11 cellular contexts compared by ENCODE assay signal in genomic region chr3:127637546-127637945, GRCh38. TPM values are rescaled to one million over a fixed set of nuclear protein-coding genes. Genes with fewer than 3 reads are reported as not detected.
DNase-seq lines count a peak whose midpoint lies in the region; ATAC-seq, FAIRE-seq and TF ChIP-seq lines count a peak whose summit lies in the region.
"Had no signal": no experiment of that assay in that cellular context is flagged by ENCODE, and none has a peak within 500 bp of the region (broad histone marks: within the 10 kb centered on the region; RNA-seq: fewer than 3 reads in every experiment).

No MANE protein-coding gene starts in this region.

- no peaks in the 10 kb centered on the region for H3K9me3 ChIP-seq in CD4-positive, CD25-positive, alpha-beta regulatory T cell (ENCODE audit: control insufficient read depth in 2 of 2, low read length in 2 of 2)
- H3K9me3 ChIP-seq in H1 (ENCODE audit: insufficient read depth in 2 of 2, low read depth in 1 of 2, low read length in 1 of 2): no peaks in the 10 kb centered on the region
- H3K9me3 ChIP-seq: ovary had no signal

- peak in 1 of 3 donors; percentile 82 for DNase-seq in CD4-positive, CD25-positive, alpha-beta regulatory T cell
- DNase-seq in HCEC 1CT (peak; percentile 8), RCC 7860 (ENCODE audit: low spot score) (peak; percentile 69), H1 (ENCODE audit: low read depth in 1 of 2, low spot score in 2 of 2) (no peak), H7 (no peak), hippocampal formation (lab: John Stamatoyannopoulos, UW) (no peak)
- DNase-seq: amygdala, kidney, ovary had no signal

- peaks cover 5% of the 10 kb centered on the region for H3K36me3 Mint-ChIP-seq in CD4-positive, CD25-positive, alpha-beta regulatory T cell

- H3K56ac ChIP-seq in H1 (replicated peaks; ENCODE audit: insufficient read length, low read depth, low read length): no peak overlapping the region

- no peak for TF ChIP-seq RAD21 in H1 (IDR thresholded peaks at IDR 0.05 in 1 of 2, conservative IDR thresholded peaks at IDR 0.05 in 1 of 2; ENCODE audit: low read depth in 2 of 2, low read length in 2 of 2)

- CTCF ChIA-PET in H1 (lab: Charles Lee; ENCODE audit: partially characterized antibody): interaction anchor here (0.8 to 2.5 kb wide), 4 partner anchors 14 to 333 kb away, joined by 3 to 11 read pairs (median 4); no protein-coding TSS in a partner anchor

- H3K9me3 Mint-ChIP-seq in CD4-positive, CD25-positive, alpha-beta regulatory T cell: peaks cover 0 to 2% (median 0%) of the 10 kb centered on the region in 7 donors

- peak; percentile 57 to 62 for ATAC-seq in CD4-positive, CD25-positive, alpha-beta regulatory T cell (ENCODE audit: low read depth in 2 of 2)
- ATAC-seq in HG03108 (IDR thresholded peaks at IDR 0.05; ENCODE audit: unreplicated experiment) (no peak), GM21367 (IDR thresholded peaks at IDR 0.05; ENCODE audit: unreplicated experiment) (no peak)

- no peak overlapping the region for H3K14ac ChIP-seq in H1 (ENCODE audit: insufficient read length)

- no peak overlapping the region for H3K4me3 Mint-ChIP-seq in CD4-positive, CD25-positive, alpha-beta regulatory T cell

- no peak overlapping the region for H3K4me2 ChIP-seq in H1 (ENCODE audit: insufficient read depth in 1 of 2, low read depth in 2 of 2, low read length in 2 of 2)

- no peak overlapping the region for H3K4me3 ChIP-seq in CD4-positive, CD25-positive, alpha-beta regulatory T cell (ENCODE audit: low read depth, low read length)
- no peak overlapping the region for H3K4me3 ChIP-seq in H1 (ENCODE audit: extremely low read depth in 1 of 4, insufficient read depth in 2 of 4, low read depth in 3 of 4, low read length in 4 of 4)
- no peak overlapping the region for H3K4me3 ChIP-seq in H7 (ENCODE audit: insufficient read depth, low read depth, low read length)
- H3K4me3 ChIP-seq: ovary had no signal

- H2AFZ ChIP-seq in H1 (ENCODE audit: low read length): no peak overlapping the region

- H3K9ac ChIP-seq in H1 (replicated peaks in 1 of 4; ENCODE audit: extremely low read depth in 1 of 4, low read depth in 3 of 4, low read length in 3 of 4): no peak overlapping the region

- no peak overlapping the region for H4K5ac ChIP-seq in H1 (ENCODE audit: insufficient read length, low read depth, low read length)

- H2BK5ac ChIP-seq in H1 (ENCODE audit: low read depth, low read length): no peak overlapping the region

- H2BK12ac ChIP-seq in H1 (ENCODE audit: low read depth, low read length): no peak overlapping the region

- no peaks in the 10 kb centered on the region for H3K4me1 ChIP-seq in CD4-positive, CD25-positive, alpha-beta regulatory T cell (ENCODE audit: control insufficient read depth, insufficient read depth, low read length, poor library complexity, severe bottlenecking)
- no peaks in the 10 kb centered on the region; a peak in 1 of 7 replicates for H3K4me1 ChIP-seq in H1 (replicated peaks in 1 of 4; ENCODE audit: control insufficient read depth in 3 of 4, insufficient read depth in 4 of 4, low read length in 3 of 4)

- no peak for TF ChIP-seq CTCF in H1 (IDR thresholded peaks at IDR 0.05; ENCODE audit: control extremely low read depth in 1 of 3, insufficient read depth in 1 of 3, low read depth in 1 of 3, low read length in 3 of 3)

- H4K20me1 ChIP-seq in H1 (replicated peaks in 1 of 2; ENCODE audit: control insufficient read depth in 1 of 2, insufficient read depth in 2 of 2, low read length in 2 of 2): no peaks in the 10 kb centered on the region

- no peak overlapping the region for H3K27ac ChIP-seq in CD4-positive, CD25-positive, alpha-beta regulatory T cell (ENCODE audit: insufficient read depth, low read length, poor library complexity, severe bottlenecking)
- no peak overlapping the region for H3K27ac ChIP-seq in H1 (ENCODE audit: low read depth, low read length)
- H3K27ac ChIP-seq: ovary had no signal

- peak overlapping the region in 1 of 3 donors; percentile 69 for H3K27ac Mint-ChIP-seq in CD4-positive, CD25-positive, alpha-beta regulatory T cell

- TF ChIP-seq POLR2A in H1 (IDR thresholded peaks at IDR 0.05; ENCODE audit: control extremely low read depth in 1 of 2, low read depth in 2 of 2, low read length in 2 of 2): no peak

- H3K23me2 ChIP-seq in H1 (ENCODE audit: low read depth, low read length): no peaks in the 10 kb centered on the region

- WGBS in H1 (ENCODE audit: extremely low coverage in 1 of 2, insufficient coverage in 1 of 2, insufficient read length in 1 of 2, insufficient replicate concordance in 2 of 2, low coverage in 1 of 2, low lambda C conversion rate in 2 of 2, missing lambda C conversion rate in 1 of 2), 2 experiments: 70% methylated on average over 3 of the region's 3 CpGs; no CpG with 5 or more reads in 1 of the 2 experiments

- TF ChIP-seq EP300 in H1 (IDR thresholded peaks at IDR 0.05; ENCODE audit: borderline replicate concordance in 1 of 2, low read depth in 2 of 2, low read length in 2 of 2): no peak

- H2BK15ac ChIP-seq in H1 (ENCODE audit: low read length): no peak overlapping the region

- H3K18ac ChIP-seq in H1 (ENCODE audit: extremely low read depth, low read length): no peak overlapping the region

- H4K91ac ChIP-seq in H1 (replicated peaks; ENCODE audit: insufficient read length, low read length): no peak overlapping the region

- H2BK120ac ChIP-seq in H1 (replicated peaks; ENCODE audit: low read depth, low read length): no peak overlapping the region

- FAIRE-seq in RCC 7860 (lab: Jason Lieb, UNC): peak; percentile 21
- no peak for FAIRE-seq in H1 (lab: Jason Lieb, UNC)
- FAIRE-seq: kidney had no signal

- no peak overlapping the region for H3K4ac ChIP-seq in H1 (replicated peaks; ENCODE audit: insufficient read length, low read depth, low read length)

- H3K4me1 Mint-ChIP-seq in CD4-positive, CD25-positive, alpha-beta regulatory T cell: peaks cover 0 to 6% (median under 1%) of the 10 kb centered on the region in 4 donors

- POLR2A ChIA-PET in H1 (lab: Charles Lee; ENCODE audit: partially characterized antibody): no interaction called here

- H3K79me2 ChIP-seq in H1 (ENCODE audit: control insufficient read depth in 1 of 2, insufficient read depth in 2 of 2, low read length in 2 of 2): no peaks in the 10 kb centered on the region

- no peak overlapping the region for H2BK20ac ChIP-seq in H1 (ENCODE audit: low read length)

- H4K8ac ChIP-seq in H1 (ENCODE audit: extremely low read depth, insufficient read depth, low read length): no peak overlapping the region

- H3K36me3 ChIP-seq in CD4-positive, CD25-positive, alpha-beta regulatory T cell (ENCODE audit: control insufficient read depth, insufficient read depth, low read length): no peaks in the 10 kb centered on the region
- H3K36me3 ChIP-seq in H1 (ENCODE audit: control insufficient read depth in 2 of 4, insufficient read depth in 4 of 4, low read length in 3 of 4) (peaks cover 0 to 7% (median under 1%) of the 10 kb centered on the region in 4 experiments; a peak in 1 of 8 replicates), H7 (replicated peaks; ENCODE audit: control insufficient read depth, insufficient read depth, low read length) (no peaks in the 10 kb centered on the region; the same call in 1 of the 2 replicates)
- H3K36me3 ChIP-seq: ovary had no signal

- H3K23ac ChIP-seq in H1 (ENCODE audit: insufficient read length): no peak overlapping the region

- H3K27me3 Mint-ChIP-seq in CD4-positive, CD25-positive, alpha-beta regulatory T cell: peaks cover 11% of the 10 kb centered on the region

- H3K79me1 ChIP-seq in H1 (ENCODE audit: low read depth, low read length): no peaks in the 10 kb centered on the region; the same call in 1 of the 2 replicates

- peaks cover 9% of the 10 kb centered on the region for H3K27me3 ChIP-seq in CD4-positive, CD25-positive, alpha-beta regulatory T cell (ENCODE audit: control insufficient read depth, insufficient read depth, low read length)
- H3K27me3 ChIP-seq in H1 (replicated peaks in 1 of 4; ENCODE audit: control insufficient read depth in 3 of 4, extremely low read depth in 1 of 4, insufficient read depth in 3 of 4, low read length in 3 of 4): no peaks in the 10 kb centered on the region
- H3K27me3 ChIP-seq in H7 (ENCODE audit: control insufficient read depth, insufficient read depth, low read length): no peaks in the 10 kb centered on the region
- H3K27me3 ChIP-seq: ovary had no signal

- peak overlapping the region; percentile 82; the same call in 1 of the 2 replicates for H2AK5ac ChIP-seq in H1 (ENCODE audit: low read depth, low read length)

RNA-seq across cellular contexts. Expression of gene PODXL2, which starts 8.6 kb away (rescaled TPM):
- total RNA-seq in CD4-positive, CD25-positive, alpha-beta regulatory T cell: 1.7 TPM
- polyA plus RNA-seq in CD4-positive, CD25-positive, alpha-beta regulatory T cell: 1 to 10 TPM in 3 of 4 donors, under 1 TPM in 1; 0.87 to 3.1 (median 2.1) TPM
- 31.4 and 31.6 TPM in 2 replicates for total RNA-seq in H1 (2021; fragmentation: NEBNext Ultra II Directional; extraction: Animal tissue kit (Norgen Biotek cat#: 25700))
- 27.6 and 32.3 TPM in 2 replicates for polyA plus RNA-seq in H1 (2011; rRNA removed)
- 31.9 TPM for polyA plus RNA-seq in H1 (2011; cell fraction: cytosol; rRNA removed)
- 34.9 TPM for polyA plus RNA-seq in H1 (2011; cell fraction: nucleus; rRNA removed)
- polyA plus RNA-seq in H1 (2012, experiment 1 of 2): 18.1 to 34.6 TPM (median 28.5 TPM) in 4 replicates
- polyA plus RNA-seq in H1 (2012, experiment 2 of 2): 24.7 TPM
- polyA plus RNA-seq in H1 (2013, experiment 1 of 2): 45.7 TPM
- polyA plus RNA-seq in H1 (2013, experiment 2 of 2): 44.4 TPM
- polyA minus RNA-seq in H1 (2011; rRNA and poly(A)+ RNA removed): 12.9 and 17.4 TPM in 2 replicates
- polyA minus RNA-seq in H1 (2011; cell fraction: cytosol; rRNA and poly(A)+ RNA removed): 14.2 TPM
- polyA minus RNA-seq in H1 (2011; cell fraction: nucleus; rRNA and poly(A)+ RNA removed): 13.5 TPM
- total RNA-seq in H7 (2014; rRNA removed; shearing (Covaris generic)): 38.7 and 44.2 TPM in 2 replicates

RNA-seq across cellular contexts. Expression of gene ABTB1, which starts 35.2 kb away (rescaled TPM):
- total RNA-seq in CD4-positive, CD25-positive, alpha-beta regulatory T cell: 130 TPM
- 100 to 1,000 TPM; 120 to 129 (median 121) TPM for polyA plus RNA-seq in CD4-positive, CD25-positive, alpha-beta regulatory T cell
- 7.0 and 9.4 TPM in 2 replicates for total RNA-seq in H1 (2021; fragmentation: NEBNext Ultra II Directional; extraction: Animal tissue kit (Norgen Biotek cat#: 25700))
- polyA plus RNA-seq in H1 (2011; rRNA removed): 7.1 and 12.8 TPM in 2 replicates
- 11.4 TPM for polyA plus RNA-seq in H1 (2011; cell fraction: cytosol; rRNA removed)
- 56.1 TPM for polyA plus RNA-seq in H1 (2011; cell fraction: nucleus; rRNA removed)
- 4.9 to 6.9 TPM (median 6.6 TPM) in 4 replicates for polyA plus RNA-seq in H1 (2012, experiment 1 of 2)
- polyA plus RNA-seq in H1 (2012, experiment 2 of 2): 4.4 TPM
- 3.8 TPM for polyA plus RNA-seq in H1 (2013, experiment 1 of 2)
- 4.3 TPM for polyA plus RNA-seq in H1 (2013, experiment 2 of 2)
- 6.0 and 7.2 TPM in 2 replicates for polyA minus RNA-seq in H1 (2011; rRNA and poly(A)+ RNA removed)
- polyA minus RNA-seq in H1 (2011; cell fraction: cytosol; rRNA and poly(A)+ RNA removed): 5.5 TPM
- polyA minus RNA-seq in H1 (2011; cell fraction: nucleus; rRNA and poly(A)+ RNA removed): 14.8 TPM
- 1.5 and 4.7 TPM in 2 replicates for total RNA-seq in H7 (2014; rRNA removed; shearing (Covaris generic))

RNA-seq across cellular contexts. Expression of gene MCM2, which starts 39.3 kb away (rescaled TPM):
- 15.7 TPM for total RNA-seq in CD4-positive, CD25-positive, alpha-beta regulatory T cell
- 10 to 100 TPM; 14.4 to 17.2 (median 16.2) TPM for polyA plus RNA-seq in CD4-positive, CD25-positive, alpha-beta regulatory T cell
- 147 and 152 TPM in 2 replicates for total RNA-seq in H1 (2021; fragmentation: NEBNext Ultra II Directional; extraction: Animal tissue kit (Norgen Biotek cat#: 25700))
- 198 and 219 TPM in 2 replicates for polyA plus RNA-seq in H1 (2011; rRNA removed)
- 192 TPM for polyA plus RNA-seq in H1 (2011; cell fraction: cytosol; rRNA removed)
- 281 TPM for polyA plus RNA-seq in H1 (2011; cell fraction: nucleus; rRNA removed)
- 113 to 163 TPM (median 157 TPM) in 4 replicates for polyA plus RNA-seq in H1 (2012, experiment 1 of 2)
- 121 TPM for polyA plus RNA-seq in H1 (2012, experiment 2 of 2)
- 66.3 TPM for polyA plus RNA-seq in H1 (2013, experiment 1 of 2)
- 61.3 TPM for polyA plus RNA-seq in H1 (2013, experiment 2 of 2)
- polyA minus RNA-seq in H1 (2011; rRNA and poly(A)+ RNA removed): 251 and 304 TPM in 2 replicates
- 156 TPM for polyA minus RNA-seq in H1 (2011; cell fraction: cytosol; rRNA and poly(A)+ RNA removed)
- 124 TPM for polyA minus RNA-seq in H1 (2011; cell fraction: nucleus; rRNA and poly(A)+ RNA removed)
- total RNA-seq in H7 (2014; rRNA removed; shearing (Covaris generic)): 196 and 207 TPM in 2 replicates

RNA-seq across cellular contexts. Expression of gene TPRA1, which starts 47.0 kb away (rescaled TPM):
- total RNA-seq in CD4-positive, CD25-positive, alpha-beta regulatory T cell: 15.9 TPM
- polyA plus RNA-seq in CD4-positive, CD25-positive, alpha-beta regulatory T cell: 10 to 100 TPM; 14.0 to 27.4 (median 24.5) TPM
- 17.9 and 18.8 TPM in 2 replicates for total RNA-seq in H1 (2021; fragmentation: NEBNext Ultra II Directional; extraction: Animal tissue kit (Norgen Biotek cat#: 25700))
- 38.5 and 40.4 TPM in 2 replicates for polyA plus RNA-seq in H1 (2011; rRNA removed)
- polyA plus RNA-seq in H1 (2011; cell fraction: cytosol; rRNA removed): 26.2 TPM
- 44.8 TPM for polyA plus RNA-seq in H1 (2011; cell fraction: nucleus; rRNA removed)
- polyA plus RNA-seq in H1 (2012, experiment 1 of 2): 13.6 to 21.6 TPM (median 19.1 TPM) in 4 replicates
- 22.5 TPM for polyA plus RNA-seq in H1 (2012, experiment 2 of 2)
- 16.6 TPM for polyA plus RNA-seq in H1 (2013, experiment 1 of 2)
- 17.0 TPM for polyA plus RNA-seq in H1 (2013, experiment 2 of 2)
- 17.8 and 25.6 TPM in 2 replicates for polyA minus RNA-seq in H1 (2011; rRNA and poly(A)+ RNA removed)
- 13.9 TPM for polyA minus RNA-seq in H1 (2011; cell fraction: cytosol; rRNA and poly(A)+ RNA removed)
- 13.7 TPM for polyA minus RNA-seq in H1 (2011; cell fraction: nucleus; rRNA and poly(A)+ RNA removed)
- 33.9 and 38.1 TPM in 2 replicates for total RNA-seq in H7 (2014; rRNA removed; shearing (Covaris generic))

Comparison
In these comparisons a context has a peak if more than half of its experiments do, and no peak if none do; other contexts are left out.
1. ATAC-seq: peak in CD4-positive, CD25-positive, alpha-beta regulatory T cell (2 of 2); none in HG03108 (single experiment) and GM21367 (single experiment).
2. DNase-seq: peak in HCEC 1CT (single experiment) and RCC 7860 (single experiment); none in H1 (0 of 2), H7 (single experiment) and hippocampal formation (0 of 2).
3. RNA of gene PODXL2, which starts 8.6 kb away (total RNA-seq): 38.7 to 44.2 TPM in H7 and 31.4 to 31.6 TPM in H1; 1.7 TPM in CD4-positive, CD25-positive, alpha-beta regulatory T cell (single experiment); every median in the first group is over 10 times any median in the second.
4. RNA of gene ABTB1, which starts 35.2 kb away (total RNA-seq): 130 TPM in CD4-positive, CD25-positive, alpha-beta regulatory T cell (single experiment); 7.0 to 9.4 TPM in H1 and 1.5 to 4.7 TPM in H7; every median in the first group is over 10 times any median in the second.